In the genomic region with DNA sequence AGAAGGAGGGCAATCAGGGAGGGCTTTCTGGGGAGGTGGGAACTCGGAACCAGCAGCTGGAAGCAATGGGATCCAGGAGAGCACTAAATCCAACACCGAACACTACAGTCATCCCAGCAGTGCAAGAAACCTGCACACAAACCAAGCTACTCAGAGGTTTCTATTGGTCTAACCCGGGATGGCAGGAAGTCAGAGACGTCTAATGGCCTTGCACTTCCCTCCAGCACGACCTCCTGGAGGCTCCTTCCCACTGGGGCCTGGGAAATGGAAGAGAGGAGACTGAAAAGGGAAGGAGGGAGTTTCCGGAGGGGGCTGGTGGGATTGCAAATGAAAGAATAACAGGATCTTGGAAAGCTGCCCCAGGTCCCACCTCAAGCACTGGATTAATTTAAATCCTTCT, we compare ENCODE assay signal across 18 cellular contexts. TPM values are rescaled to one million over a fixed set of nuclear protein-coding genes. Genes with fewer than 3 reads are reported as not detected.
DNase-seq lines count a peak whose midpoint lies in the region; ATAC-seq and TF ChIP-seq lines count a peak whose summit lies in the region.
"Had no signal": no experiment of that assay in that cellular context is flagged by ENCODE, and none has a peak within 500 bp of the region (broad histone marks: within the 10 kb centered on the region; RNA-seq: fewer than 3 reads in every experiment).

No MANE protein-coding gene starts in this region.

- WGBS in esophagus muscularis mucosa, result 50% methylated on average over 6 of the region's 6 CpGs
- WGBS in suprapubic skin, result 53% methylated on average over 6 of the region's 6 CpGs

- no TSS peak for BruUV-seq in A673 (replicated peaks; lab: Mats Ljungman, UMichigan)

- TF ChIP-seq CTCF in A673 (conservative IDR thresholded peaks at IDR 0.05; ENCODE audit: low read depth, low read length), result no peak
- TF ChIP-seq CTCF in esophagus muscularis mucosa (IDR thresholded peaks at IDR 0.05), result no peak
- no peak for TF ChIP-seq CTCF in suprapubic skin (IDR thresholded peaks at IDR 0.05)

- no peaks in the 10 kb centered on the region for H3K27me3 ChIP-seq in A673 (replicated peaks; ENCODE audit: insufficient read depth, low read depth, low read length, poor library complexity)
- no peaks in the 10 kb centered on the region for H3K27me3 ChIP-seq in esophagus muscularis mucosa
- peaks cover 18% of the 10 kb centered on the region for H3K27me3 ChIP-seq in suprapubic skin
- H3K27me3 ChIP-seq: BLaER1 had no signal

- TF ChIP-seq EP300 in esophagus muscularis mucosa (IDR thresholded peaks at IDR 0.05) (no peak), suprapubic skin (IDR thresholded peaks at IDR 0.05) (no peak)

- CTCF ChIA-PET in A673 (lab: Charles Lee), result no interaction called here

- H3K4me3 ChIP-seq in A673 (ENCODE audit: low read depth, low read length, poor library complexity, severe bottlenecking) (no peak overlapping the region), esophagus muscularis mucosa (no peak overlapping the region), suprapubic skin (no peak overlapping the region)
- H3K4me3 ChIP-seq: BLaER1 had no signal

- H3K27ac Mint-ChIP-seq in stimulated activated effector memory CD8-positive, alpha-beta T cell treated with anti-CD3 and anti-CD28 coated beads, Interleukin-12 subunit alpha, Interleukin-12 subunit beta, amount 100 ng/mL, for 72 hours, result no peak overlapping the region
- H3K27ac Mint-ChIP-seq: CD4-positive, CD25-positive, alpha-beta regulatory T cell had no signal

- H3K36me3 ChIP-seq in A673 (ENCODE audit: insufficient read depth, low read length, poor library complexity, severe bottlenecking), result no peaks in the 10 kb centered on the region
- H3K36me3 ChIP-seq in esophagus muscularis mucosa, result no peaks in the 10 kb centered on the region
- no peaks in the 10 kb centered on the region for H3K36me3 ChIP-seq in suprapubic skin
- H3K36me3 ChIP-seq: BLaER1 had no signal

- no peak for ATAC-seq in stimulated activated effector memory CD8-positive, alpha-beta T cell treated with anti-CD3 and anti-CD28 coated beads, Interleukin-12 subunit alpha, Interleukin-12 subunit beta, amount 100 ng/mL, for 72 hours
- ATAC-seq in GM19324 (IDR thresholded peaks at IDR 0.05; ENCODE audit: low FRiP score, unreplicated experiment), result no peak

- no peaks in the 10 kb centered on the region for H3K9me3 Mint-ChIP-seq in stimulated activated effector memory CD8-positive, alpha-beta T cell treated with anti-CD3 and anti-CD28 coated beads, Interleukin-12 subunit alpha, Interleukin-12 subunit beta, amount 100 ng/mL, for 72 hours

- DNase-seq in A673 (ENCODE audit: low spot score), result peak; percentile 94
- DNase-seq in NCI-H82 (lab: John Stamatoyannopoulos, UW), result peak; percentile 63
- peak; percentile 50 for DNase-seq in dermis blood vessel endothelial cell
- peak; percentile 12 for DNase-seq in esophagus muscularis mucosa (ENCODE audit: extremely low spot score)
- no peak for DNase-seq in suprapubic skin (ENCODE audit: low spot score in 2 of 2)
- no peak for DNase-seq in stimulated activated effector memory CD8-positive, alpha-beta T cell treated with anti-CD3 and anti-CD28 coated beads, Interleukin-12 subunit alpha, Interleukin-12 subunit beta, amount 100 ng/mL, for 72 hours (ENCODE audit: low spot score in 2 of 2)
- no peak for DNase-seq in NCI-H1436 (lab: John Stamatoyannopoulos, UW)
- DNase-seq: AML-193; CD4-positive, CD25-positive, alpha-beta regulatory T cell; DMS 273 treated with DMSO at 0.1 percent for 48 hours; DMS79; EL; HCEC 1CT had no signal

- H3K4me1 ChIP-seq in A673 (ENCODE audit: insufficient read depth, low read length, poor library complexity, severe bottlenecking) (peaks cover 45% of the 10 kb centered on the region), esophagus muscularis mucosa (no peaks in the 10 kb centered on the region), suprapubic skin (no peaks in the 10 kb centered on the region)
- H3K4me1 ChIP-seq: BLaER1 had no signal

- H3K4me3 Mint-ChIP-seq in stimulated activated effector memory CD8-positive, alpha-beta T cell treated with anti-CD3 and anti-CD28 coated beads, Interleukin-12 subunit alpha, Interleukin-12 subunit beta, amount 100 ng/mL, for 72 hours, result no peak overlapping the region
- H3K4me3 Mint-ChIP-seq: CD4-positive, CD25-positive, alpha-beta regulatory T cell had no signal

- TF ChIP-seq POLR2A in esophagus muscularis mucosa (IDR thresholded peaks at IDR 0.05; ENCODE audit: low read depth) (no peak), suprapubic skin (IDR thresholded peaks at IDR 0.05) (no peak)

- no peaks in the 10 kb centered on the region for H3K36me3 Mint-ChIP-seq in stimulated activated effector memory CD8-positive, alpha-beta T cell treated with anti-CD3 and anti-CD28 coated beads, Interleukin-12 subunit alpha, Interleukin-12 subunit beta, amount 100 ng/mL, for 72 hours
- H3K36me3 Mint-ChIP-seq: CD4-positive, CD25-positive, alpha-beta regulatory T cell had no signal

- no peaks in the 10 kb centered on the region for H3K4me1 Mint-ChIP-seq in stimulated activated effector memory CD8-positive, alpha-beta T cell treated with anti-CD3 and anti-CD28 coated beads, Interleukin-12 subunit alpha, Interleukin-12 subunit beta, amount 100 ng/mL, for 72 hours

- H3K9me3 ChIP-seq in A673 (ENCODE audit: low read depth, low read length, poor library complexity, severe bottlenecking) (no peaks in the 10 kb centered on the region), esophagus muscularis mucosa (no peaks in the 10 kb centered on the region), suprapubic skin (no peaks in the 10 kb centered on the region)

- POLR2A ChIA-PET in A673 (lab: Charles Lee; ENCODE audit: low non-redundant PET), result interaction anchor here (0.6 kb wide), 1 partner anchor 234 kb away, joined by 6 read pairs; no protein-coding TSS in a partner anchor

- peak overlapping the region; percentile 70 for H3K27ac ChIP-seq in A673 (ENCODE audit: low read depth, low read length, poor library complexity, severe bottlenecking)
- no peak overlapping the region for H3K27ac ChIP-seq in esophagus muscularis mucosa (replicated peaks in 1 of 4)
- no peak overlapping the region for H3K27ac ChIP-seq in suprapubic skin
- H3K27ac ChIP-seq: 22Rv1, BLaER1, HL-60 had no signal

- intact Hi-C loops in A673 (cut with micrococcal nuclease; ENCODE audit: unreplicated experiment), result loop anchor here (5.0 kb wide), 1 partner anchor 589 kb away; no protein-coding TSS in a partner anchor
- intact Hi-C loops in esophagus muscularis mucosa (cut with DNase I), result no loop called here

RNA-seq across cellular contexts. Expression of a gene that starts 56.3 kb away (rescaled TPM):
- total RNA-seq in A673 (2021), result 0.61 and 1.3 TPM in 2 replicates
- total RNA-seq in dermis blood vessel endothelial cell, result not detected in 2 replicates
- not detected for total RNA-seq in esophagus muscularis mucosa
- not detected for total RNA-seq in suprapubic skin
- total RNA-seq: CD4-positive, CD25-positive, alpha-beta regulatory T cell; H4 had no signal

Comparison
In these comparisons a context has a peak if more than half of its experiments do, and no peak if none do; other contexts are left out.
1. DNase-seq: peak in A673 (single experiment), NCI-H82 (single experiment), dermis blood vessel endothelial cell (single experiment) and esophagus muscularis mucosa (single experiment); none in suprapubic skin (0 of 2), stimulated activated effector memory CD8-positive, alpha-beta T cell treated with anti-CD3 and anti-CD28 coated beads, Interleukin-12 subunit alpha, Interleukin-12 subunit beta, amount 100 ng/mL, for 72 hours (0 of 2) and NCI-H1436 (single experiment).